In the genomic region with DNA sequence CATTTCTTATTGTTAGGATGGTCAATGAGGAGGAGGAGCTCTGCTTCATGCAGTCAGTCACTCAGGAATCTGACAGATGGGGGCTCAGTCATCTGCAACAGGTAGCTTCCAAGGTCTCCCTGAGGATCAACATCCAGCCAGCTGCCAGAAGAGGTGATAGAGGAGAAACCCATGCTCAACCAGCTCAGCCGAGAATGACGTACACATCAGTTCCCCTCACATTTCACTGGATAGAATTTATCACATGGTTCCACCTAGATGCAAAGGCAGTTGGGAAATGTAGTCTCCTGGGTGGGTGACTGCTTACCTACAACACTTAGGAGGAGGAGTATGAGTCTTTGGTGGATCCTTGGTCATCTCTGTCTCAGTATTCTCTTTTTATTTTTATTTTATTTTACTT, we compare ENCODE assay signal across 11 cellular contexts.
DNase-seq lines count a peak whose midpoint lies in the region; ATAC-seq lines count a peak whose summit lies in the region.
"Had no signal": no experiment of that assay in that cellular context is flagged by ENCODE, and none has a peak within 500 bp of the region (broad histone marks: within the 10 kb centered on the region; RNA-seq: fewer than 3 reads in every experiment).

No MANE protein-coding gene starts in this region.

- H3K36me3 Mint-ChIP-seq in activated CD4-positive, alpha-beta T cell treated with anti-CD3 and anti-CD28 coated beads, Interleukin-2, amount 10 ng/mL, durations not matched to agents 7 days and 5 days (ENCODE audit: low read depth): peaks cover 3% of the 10 kb centered on the region
- no peaks in the 10 kb centered on the region for H3K36me3 Mint-ChIP-seq in naive thymus-derived CD4-positive, alpha-beta T cell
- H3K36me3 Mint-ChIP-seq: CD4-positive, CD25-positive, alpha-beta regulatory T cell had no signal

- ATAC-seq in naive thymus-derived CD4-positive, alpha-beta T cell: peak; percentile 59
- no peak for ATAC-seq in GM19324 (IDR thresholded peaks at IDR 0.05; ENCODE audit: low FRiP score, unreplicated experiment)
- no peak for ATAC-seq in HG03159 (IDR thresholded peaks at IDR 0.05; ENCODE audit: unreplicated experiment)
- ATAC-seq in HG02678 (IDR thresholded peaks at IDR 0.05; ENCODE audit: unreplicated experiment): no peak

- H3K36me3 ChIP-seq in naive thymus-derived CD4-positive, alpha-beta T cell (ENCODE audit: control insufficient read depth in 2 of 3, insufficient read depth in 3 of 3, low read length in 3 of 3): no peaks in the 10 kb centered on the region
- H3K36me3 ChIP-seq: heart left ventricle had no signal

- H3K27me3 ChIP-seq in naive thymus-derived CD4-positive, alpha-beta T cell (ENCODE audit: control insufficient read depth in 2 of 2, insufficient read depth in 2 of 2, low read length in 2 of 2): no peaks in the 10 kb centered on the region
- H3K27me3 ChIP-seq: heart left ventricle had no signal

- intact Hi-C loops in naive thymus-derived CD4-positive, alpha-beta T cell (cut with micrococcal nuclease): loop anchor here in 1 of 2 donors (5.0 kb wide), 1 partner anchor 52 kb away; no protein-coding TSS in a partner anchor

- H3K27ac Mint-ChIP-seq in activated CD4-positive, alpha-beta T cell treated with anti-CD3 and anti-CD28 coated beads, Interleukin-2, amount 10 ng/mL, durations not matched to agents 7 days and 5 days: peak overlapping the region; percentile 70
- H3K27ac Mint-ChIP-seq in naive thymus-derived CD4-positive, alpha-beta T cell: no peak overlapping the region
- H3K27ac Mint-ChIP-seq: CD4-positive, CD25-positive, alpha-beta regulatory T cell had no signal

- POLR2A ChIA-PET in activated CD4-positive, alpha-beta T cell treated with anti-CD3 and anti-CD28 coated beads, Interleukin-2, amount 10 ng/mL, durations not matched to agents 7 days and 5 days (lab: Charles Lee): no interaction called here
- POLR2A ChIA-PET in naive thymus-derived CD4-positive, alpha-beta T cell (lab: Charles Lee): no interaction called here

- H3K4me1 Mint-ChIP-seq in activated CD4-positive, alpha-beta T cell treated with anti-CD3 and anti-CD28 coated beads, Interleukin-2, amount 10 ng/mL, durations not matched to agents 7 days and 5 days: peaks cover 44% of the 10 kb centered on the region
- peaks cover 17 to 43% (median 21%) of the 10 kb centered on the region in 7 donors for H3K4me1 Mint-ChIP-seq in naive thymus-derived CD4-positive, alpha-beta T cell

- peaks cover 13 to 16% of the 10 kb centered on the region in 2 donors for H3K4me1 ChIP-seq in naive thymus-derived CD4-positive, alpha-beta T cell (ENCODE audit: control insufficient read depth in 2 of 2, insufficient read depth in 2 of 2, low read length in 2 of 2)

- H3K4me3 ChIP-seq in naive thymus-derived CD4-positive, alpha-beta T cell (ENCODE audit: low read length): no peak overlapping the region
- H3K4me3 ChIP-seq: heart left ventricle, SK-N-MC had no signal

- peaks cover 5% of the 10 kb centered on the region for H3K27me3 Mint-ChIP-seq in activated CD4-positive, alpha-beta T cell treated with anti-CD3 and anti-CD28 coated beads, Interleukin-2, amount 10 ng/mL, durations not matched to agents 7 days and 5 days
- peaks cover 6 to 14% (median 6%) of the 10 kb centered on the region in 5 donors for H3K27me3 Mint-ChIP-seq in naive thymus-derived CD4-positive, alpha-beta T cell

- no peaks in the 10 kb centered on the region for H3K9me3 ChIP-seq in naive thymus-derived CD4-positive, alpha-beta T cell (ENCODE audit: control insufficient read depth in 2 of 3, low read length in 3 of 3)
- H3K9me3 ChIP-seq: heart left ventricle had no signal

- no peak for DNase-seq in activated CD4-positive, alpha-beta T cell treated with anti-CD3 and anti-CD28 coated beads, Interleukin-2, amount 10 ng/mL, durations not matched to agents 7 days and 5 days
- no peak for DNase-seq in activated CD4-positive, alpha-beta T cell treated with anti-CD3 and anti-CD28 coated beads, Interleukin-2, amount 50 U/mL, for 4 hours
- peak; percentile 39 for DNase-seq in NCI-H2227 treated with DMSO at 0.1 percent for 48 hours (lab: John Stamatoyannopoulos, UW)
- peak; percentile 87 for DNase-seq in amniotic epithelial cell (ENCODE audit: low read depth)
- peak in 1 of 9 donors; percentile 14 for DNase-seq in naive thymus-derived CD4-positive, alpha-beta T cell

- H3K9me3 Mint-ChIP-seq in activated CD4-positive, alpha-beta T cell treated with anti-CD3 and anti-CD28 coated beads, Interleukin-2, amount 10 ng/mL, durations not matched to agents 7 days and 5 days: no peaks in the 10 kb centered on the region
- peaks cover 0 to 2% (median 0%) of the 10 kb centered on the region in 11 donors for H3K9me3 Mint-ChIP-seq in naive thymus-derived CD4-positive, alpha-beta T cell

- CTCF ChIA-PET in activated CD4-positive, alpha-beta T cell treated with anti-CD3 and anti-CD28 coated beads, Interleukin-2, amount 10 ng/mL, durations not matched to agents 7 days and 5 days (lab: Charles Lee): interaction anchor here (0.7 to 2.8 kb wide), 2 partner anchors 13 to 192 kb away, joined by 3 to 11 read pairs; no protein-coding TSS in a partner anchor
- CTCF ChIA-PET in naive thymus-derived CD4-positive, alpha-beta T cell (lab: Charles Lee): no interaction called here

- H3K27ac ChIP-seq in naive thymus-derived CD4-positive, alpha-beta T cell (ENCODE audit: low read depth, low read length): no peak overlapping the region
- H3K27ac ChIP-seq: heart left ventricle, SK-N-MC had no signal

- H3K4me3 Mint-ChIP-seq in activated CD4-positive, alpha-beta T cell treated with anti-CD3 and anti-CD28 coated beads, Interleukin-2, amount 10 ng/mL, durations not matched to agents 7 days and 5 days: no peak overlapping the region
- no peak overlapping the region for H3K4me3 Mint-ChIP-seq in naive thymus-derived CD4-positive, alpha-beta T cell
- H3K4me3 Mint-ChIP-seq: CD4-positive, CD25-positive, alpha-beta regulatory T cell had no signal

Comparison
In these comparisons a context has a peak if more than half of its experiments do, and no peak if none do; other contexts are left out.
1. DNase-seq: peak in NCI-H2227 treated with DMSO at 0.1 percent for 48 hours (single experiment) and amniotic epithelial cell (single experiment); none in activated CD4-positive, alpha-beta T cell treated with anti-CD3 and anti-CD28 coated beads, Interleukin-2, amount 10 ng/mL, durations not matched to agents 7 days and 5 days (single experiment) and activated CD4-positive, alpha-beta T cell treated with anti-CD3 and anti-CD28 coated beads, Interleukin-2, amount 50 U/mL, for 4 hours (0 of 2).